ENCODE assay signal across 12 cellular contexts in genomic region chr2:111706481-111707001, GRCh38.
DNase-seq lines count a peak whose midpoint lies in the region; ATAC-seq and TF ChIP-seq lines count a peak whose summit lies in the region.
"Had no signal": no experiment of that assay in that cellular context is flagged by ENCODE, and none has a peak within 500 bp of the region (broad histone marks: within the 10 kb centered on the region; RNA-seq: fewer than 3 reads in every experiment).

No MANE protein-coding gene starts in this region.

- CTCF ChIA-PET in activated CD8-positive, alpha-beta T cell treated with anti-CD3 and anti-CD28 coated beads, Interleukin-2, amount 10 ng/mL, durations not matched to agents 7 days and 5 days (lab: Charles Lee) = interaction anchor here (0.9 kb wide), 1 partner anchor 11 kb away, joined by 3 read pairs; no protein-coding TSS in a partner anchor

- no peaks in the 10 kb centered on the region for H3K36me3 Mint-ChIP-seq in activated CD8-positive, alpha-beta T cell treated with anti-CD3 and anti-CD28 coated beads, Interleukin-2, amount 10 ng/mL, durations not matched to agents 7 days and 5 days (ENCODE audit: low read depth)
- H3K36me3 Mint-ChIP-seq: natural killer cell had no signal

- no peak overlapping the region for H3K9ac ChIP-seq in parathyroid adenoma

- peaks cover 21% of the 10 kb centered on the region for H3K4me1 ChIP-seq in parathyroid adenoma

- H3K27me3 Mint-ChIP-seq in activated CD8-positive, alpha-beta T cell treated with anti-CD3 and anti-CD28 coated beads, Interleukin-2, amount 10 ng/mL, durations not matched to agents 7 days and 5 days (ENCODE audit: low read depth) = peaks cover 10% of the 10 kb centered on the region

- peak; percentile 52 for DNase-seq in DMS79 treated with DMSO at 0.1 percent for 48 hours (lab: John Stamatoyannopoulos, UW)
- DNase-seq in DMS79 (lab: John Stamatoyannopoulos, UW) = no peak
- no peak for DNase-seq in activated CD8-positive, alpha-beta T cell treated with anti-CD3 and anti-CD28 coated beads, Interleukin-2, amount 10 ng/mL, durations not matched to agents 7 days and 5 days
- no peak for DNase-seq in caudate nucleus (lab: John Stamatoyannopoulos, UW)
- DNase-seq: cortex of kidney, natural killer cell had no signal

- H3K4me2 ChIP-seq in parathyroid adenoma (ENCODE audit: low read length) = no peak overlapping the region

- no peak overlapping the region for H3K4me3 Mint-ChIP-seq in activated CD8-positive, alpha-beta T cell treated with anti-CD3 and anti-CD28 coated beads, Interleukin-2, amount 10 ng/mL, durations not matched to agents 7 days and 5 days
- H3K4me3 Mint-ChIP-seq: natural killer cell had no signal

- no peaks in the 10 kb centered on the region for H3K9me3 ChIP-seq in parathyroid adenoma (ENCODE audit: control insufficient read depth, low read length)
- H3K9me3 ChIP-seq: SJSA1 had no signal

- POLR2A ChIA-PET in activated CD8-positive, alpha-beta T cell treated with anti-CD3 and anti-CD28 coated beads, Interleukin-2, amount 10 ng/mL, durations not matched to agents 7 days and 5 days (lab: Charles Lee) = interaction anchor here (0.6 to 0.7 kb wide), 4 partner anchors 11 to 1283 kb away, joined by 3 to 4 read pairs (median 4); no protein-coding TSS in a partner anchor

- H2AFZ ChIP-seq in parathyroid adenoma = peak overlapping the region; percentile 57

- H3K27ac Mint-ChIP-seq in activated CD8-positive, alpha-beta T cell treated with anti-CD3 and anti-CD28 coated beads, Interleukin-2, amount 10 ng/mL, durations not matched to agents 7 days and 5 days = no peak overlapping the region

- no peak for TF ChIP-seq CTCF in parathyroid adenoma (IDR thresholded peaks at IDR 0.05)

- ATAC-seq in HG03159 (IDR thresholded peaks at IDR 0.05; ENCODE audit: unreplicated experiment) (peak; percentile 18), SK-N-SH treated with all-trans-retinoic acid at 6 μM for 48 hours (no peak), GM18520 (IDR thresholded peaks at IDR 0.05; ENCODE audit: unreplicated experiment) (no peak)
- peak; percentile 31 for ATAC-seq in activated CD8-positive, alpha-beta T cell treated with anti-CD3 and anti-CD28 coated beads, Interleukin-2, amount 10 ng/mL, durations not matched to agents 7 days and 5 days

- H3K4me3 ChIP-seq in parathyroid adenoma (ENCODE audit: low read depth, low read length) = no peak overlapping the region
- H3K4me3 ChIP-seq: SJSA1 had no signal

- peak overlapping the region; percentile 47 for H3K27ac ChIP-seq in parathyroid adenoma
- H3K27ac ChIP-seq in caudate nucleus (ENCODE audit: low read depth, low read length) = no peak overlapping the region
- H3K27ac ChIP-seq: 22Rv1, SJSA1 had no signal

- H3K36me3 ChIP-seq in parathyroid adenoma (ENCODE audit: control insufficient read depth, insufficient read depth, low read length) = no peaks in the 10 kb centered on the region
- H3K36me3 ChIP-seq: SJSA1 had no signal

- H3K27me3 ChIP-seq in parathyroid adenoma (ENCODE audit: control insufficient read depth, insufficient read depth, low read length) = no peaks in the 10 kb centered on the region

- H3K79me2 ChIP-seq in parathyroid adenoma = no peaks in the 10 kb centered on the region

- H3K4me1 Mint-ChIP-seq in activated CD8-positive, alpha-beta T cell treated with anti-CD3 and anti-CD28 coated beads, Interleukin-2, amount 10 ng/mL, durations not matched to agents 7 days and 5 days (ENCODE audit: low read depth) = peaks cover 42% of the 10 kb centered on the region

- no peaks in the 10 kb centered on the region for H3K9me3 Mint-ChIP-seq in activated CD8-positive, alpha-beta T cell treated with anti-CD3 and anti-CD28 coated beads, Interleukin-2, amount 10 ng/mL, durations not matched to agents 7 days and 5 days (ENCODE audit: insufficient read depth)
- H3K9me3 Mint-ChIP-seq: natural killer cell had no signal

TF ChIP-seq in SK-N-SH treated with all-trans-retinoic acid at 6 μM for 48 hours, 23 proteins besides CTCF, POLR2A, EP300 and RAD21:
- TF ChIP-seq ZC3H10 (CRISPR knock-in tag; IDR thresholded peaks at IDR 0.05) (no peak), ZFP30 (CRISPR knock-in tag; IDR thresholded peaks at IDR 0.05) (no peak), PATZ1 (CRISPR knock-in tag; IDR thresholded peaks at IDR 0.05; ENCODE audit: borderline replicate concordance) (no peak), BACH2 (CRISPR knock-in tag; IDR thresholded peaks at IDR 0.05; ENCODE audit: borderline replicate concordance) (no peak), ZNF8 (CRISPR knock-in tag; IDR thresholded peaks at IDR 0.05) (no peak), TOX (CRISPR knock-in tag; IDR thresholded peaks at IDR 0.05; ENCODE audit: borderline replicate concordance) (no peak), ISL1 (CRISPR knock-in tag; IDR thresholded peaks at IDR 0.05) (no peak), OSR1 (CRISPR knock-in tag; IDR thresholded peaks at IDR 0.05) (no peak), POU6F1 (CRISPR knock-in tag; IDR thresholded peaks at IDR 0.05; ENCODE audit: borderline replicate concordance, low read depth) (no peak), ZNF565 (CRISPR knock-in tag; conservative IDR thresholded peaks at IDR 0.05; ENCODE audit: low read depth) (no peak), SNAI2 (CRISPR knock-in tag; IDR thresholded peaks at IDR 0.05) (no peak), CREB5 (CRISPR knock-in tag; IDR thresholded peaks at IDR 0.05; ENCODE audit: low read depth) (no peak), ZNF70 (CRISPR knock-in tag; IDR thresholded peaks at IDR 0.05) (no peak), PPARA (CRISPR knock-in tag; IDR thresholded peaks at IDR 0.05; ENCODE audit: borderline replicate concordance) (no peak)

Comparison
In these comparisons a context has a peak if more than half of its experiments do, and no peak if none do; other contexts are left out.
1. ATAC-seq: peak in HG03159 (single experiment) and activated CD8-positive, alpha-beta T cell treated with anti-CD3 and anti-CD28 coated beads, Interleukin-2, amount 10 ng/mL, durations not matched to agents 7 days and 5 days (single experiment); none in SK-N-SH treated with all-trans-retinoic acid at 6 μM for 48 hours (single experiment) and GM18520 (single experiment).